5 cellular contexts compared by ENCODE assay signal in the genomic region with DNA sequence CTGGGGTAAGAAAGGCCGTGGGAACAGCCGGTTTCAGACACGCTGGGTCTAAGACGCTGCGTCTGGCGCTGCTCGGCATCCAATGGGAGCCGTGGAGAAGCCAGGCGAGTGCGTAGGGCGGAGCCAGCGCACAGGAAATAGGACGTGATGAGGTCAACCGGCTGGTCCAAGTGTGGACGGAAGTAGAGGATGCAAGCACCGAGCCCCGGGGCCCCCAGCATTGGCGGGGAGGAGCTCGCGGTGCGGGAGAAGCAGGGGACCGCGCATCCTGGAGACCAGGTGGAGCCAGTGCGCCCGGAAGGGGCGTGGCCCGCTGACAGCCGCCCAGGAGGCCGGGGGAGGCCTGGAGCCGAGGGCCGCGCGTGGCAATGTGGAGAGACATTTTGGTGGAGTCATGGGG. TPM values are rescaled to one million over a fixed set of nuclear protein-coding genes. Genes with fewer than 3 reads are reported as not detected.
"Had no signal": no experiment of that assay in that cellular context is flagged by ENCODE, and none has a peak within 500 bp of the region (broad histone marks: within the 10 kb centered on the region; RNA-seq: fewer than 3 reads in every experiment).

No MANE protein-coding gene starts in this region.

RNA-seq across cellular contexts. Expression of a gene that starts 15.2 kb away (rescaled TPM):
- total RNA-seq: GM23248, H1, H9, HT1080 had no signal
- polyA plus RNA-seq: GM23248, H1, IgD-negative memory B cell had no signal
